ENCODE assay signal across 11 cellular contexts in the genomic region with DNA sequence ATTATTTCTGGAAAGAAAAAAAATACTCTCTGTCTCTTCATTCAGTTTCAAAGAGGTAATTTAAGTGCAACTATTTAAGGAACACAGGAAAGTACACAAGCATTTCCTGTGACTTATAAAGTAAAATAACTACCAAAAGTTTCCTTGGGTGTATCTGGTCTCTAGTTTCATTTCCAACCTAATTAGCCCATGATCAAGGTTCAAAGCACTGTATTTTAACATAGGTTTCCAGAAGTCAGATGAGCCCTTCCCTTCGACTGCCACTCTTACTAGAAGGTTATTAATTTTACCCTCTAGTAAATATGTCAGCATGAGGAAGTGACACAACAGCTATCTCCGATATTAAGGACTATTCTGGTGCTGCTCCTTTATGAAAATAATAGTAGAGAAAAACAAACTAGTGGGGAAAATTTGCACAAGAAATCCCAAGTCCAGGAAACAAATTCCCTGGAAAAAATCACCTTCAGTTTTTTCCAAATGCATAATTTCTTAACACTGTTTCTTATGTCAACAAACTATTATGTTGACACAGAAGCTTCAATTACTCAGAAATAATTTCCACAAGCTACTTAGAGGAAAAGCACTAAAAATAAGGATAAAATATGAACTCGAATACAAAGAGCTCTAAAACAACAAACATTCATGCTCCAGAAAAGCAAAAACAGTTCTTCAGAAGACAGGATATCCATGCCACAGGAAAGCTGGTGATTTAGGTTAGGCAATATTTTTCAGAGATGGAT.
DNase-seq lines count a peak whose midpoint lies in the region; ATAC-seq, FAIRE-seq and TF ChIP-seq lines count a peak whose summit lies in the region.
"Had no signal": no experiment of that assay in that cellular context is flagged by ENCODE, and none has a peak within 500 bp of the region (broad histone marks: within the 10 kb centered on the region; RNA-seq: fewer than 3 reads in every experiment).

No MANE protein-coding gene starts in this region.

- H3K4me3 ChIP-seq in DOHH2 (ENCODE audit: low read length), result no peak overlapping the region

- ATAC-seq in GM18909 (IDR thresholded peaks at IDR 0.05; ENCODE audit: poor library complexity, unreplicated experiment) (peak; percentile 70), HG03378 (IDR thresholded peaks at IDR 0.05; ENCODE audit: unreplicated experiment) (peak; percentile 66)

- peaks cover 13% of the 10 kb centered on the region for H3K4me1 ChIP-seq in DOHH2 (ENCODE audit: control insufficient read depth, low read length)

- no peaks in the 10 kb centered on the region for H3K9me3 ChIP-seq in DOHH2 (ENCODE audit: control insufficient read depth, insufficient read depth, low read length)

- H3K79me2 ChIP-seq in DOHH2 (ENCODE audit: control insufficient read depth, low read length), result no peaks in the 10 kb centered on the region

- H3K9me2 ChIP-seq in DOHH2 (replicated peaks; ENCODE audit: control insufficient read depth, low read length), result no peaks in the 10 kb centered on the region

- no peaks in the 10 kb centered on the region for H3F3A ChIP-seq in DOHH2 (ENCODE audit: control insufficient read depth, insufficient read depth)

- FAIRE-seq in islet of Langerhans (lab: Jason Lieb, UNC), result peak; percentile 76

- H3K36me3 ChIP-seq in DOHH2 (ENCODE audit: control insufficient read depth, low read length), result no peaks in the 10 kb centered on the region

- no peaks in the 10 kb centered on the region for H4K20me1 ChIP-seq in DOHH2 (ENCODE audit: control insufficient read depth, insufficient read depth, low read depth, low read length)

- TF ChIP-seq CTCF in DOHH2 (IDR thresholded peaks at IDR 0.05; ENCODE audit: low read depth, low read length, poor library complexity, severe bottlenecking), result no peak

- DNase-seq in NCI-H2081 (lab: John Stamatoyannopoulos, UW) (no peak), SIG-M5 (lab: John Stamatoyannopoulos, UW) (no peak), pons (ENCODE audit: low spot score) (no peak), NCI-H146 treated with DMSO at 0.1 percent for 48 hours (lab: John Stamatoyannopoulos, UW; ENCODE audit: unreplicated experiment) (no peak)
- DNase-seq: head of caudate nucleus; NCI-H748 treated with DMSO at 0.1 percent for 48 hours; stimulated activated CD4-positive, alpha-beta T cell treated with anti-CD3 and anti-CD28 coated beads, Interleukin-1b, Interleukin-23, amount 100 ng/mL, for 48 hours had no signal

- no peak overlapping the region for H3K27ac ChIP-seq in DOHH2 (ENCODE audit: low read depth, low read length)

- peak overlapping the region; percentile 44 for H3K4me2 ChIP-seq in DOHH2 (ENCODE audit: low read length)

- no peaks in the 10 kb centered on the region for H3K27me3 ChIP-seq in DOHH2 (ENCODE audit: control insufficient read depth, low read length)
